Comparison of ENCODE assay signal across 13 cellular contexts in genomic region chr7:32259917-32260596, GRCh38.
DNase-seq lines count a peak whose midpoint lies in the region; ATAC-seq and TF ChIP-seq lines count a peak whose summit lies in the region.
"Had no signal": no experiment of that assay in that cellular context is flagged by ENCODE, and none has a peak within 500 bp of the region (broad histone marks: within the 10 kb centered on the region; RNA-seq: fewer than 3 reads in every experiment).

No MANE protein-coding gene starts in this region.

- H3K36me3 ChIP-seq in heart left ventricle (no peaks in the 10 kb centered on the region), thyroid gland (no peaks in the 10 kb centered on the region)

- H3K4me1 ChIP-seq in heart left ventricle (peaks cover 0 to 18% (median 1%) of the 10 kb centered on the region in 12 donors), thyroid gland (no peaks in the 10 kb centered on the region)
- H3K4me1 ChIP-seq: A549 had no signal

- 68 to 74% (median 71%) methylated on average over 13 of the region's 13 CpGs for WGBS in heart left ventricle, 4 donors
- 55% methylated on average over 13 of the region's 13 CpGs for WGBS in thyroid gland, 2 donors

- no peak for TF ChIP-seq CTCF in heart left ventricle (IDR thresholded peaks at IDR 0.05)
- no peak for TF ChIP-seq CTCF in thyroid gland (IDR thresholded peaks at IDR 0.05)

- H3K9me3 ChIP-seq in heart left ventricle: no peaks in the 10 kb centered on the region
- H3K9me3 ChIP-seq in thyroid gland: no peaks in the 10 kb centered on the region
- H3K9me3 ChIP-seq: A549 had no signal

- intact Hi-C loops in Right ventricle myocardium inferior (cut with DNase I): loop anchor here (5.0 to 10.0 kb wide), 2 partner anchors 32 to 75 kb away; no protein-coding TSS in a partner anchor
- intact Hi-C loops in heart left ventricle (cut with DNase I): no loop called here
- intact Hi-C loops in thyroid gland (cut with DNase I): no loop called here

- H3K4me3 ChIP-seq in heart left ventricle (no peak overlapping the region), thyroid gland (replicated peaks in 1 of 3) (no peak overlapping the region)
- H3K4me3 ChIP-seq: A549 had no signal

- peak; percentile 53 for ATAC-seq in Right ventricle myocardium inferior
- ATAC-seq in heart left ventricle: no peak
- peak; percentile 93 for ATAC-seq in HG02571 (IDR thresholded peaks at IDR 0.05; ENCODE audit: unreplicated experiment)
- peak; percentile 95 for ATAC-seq in HG03457 (IDR thresholded peaks at IDR 0.05; ENCODE audit: unreplicated experiment)
- ATAC-seq: A549 had no signal

- no peak for DNase-seq in Right ventricle myocardium inferior (ENCODE audit: missing footprints)
- DNase-seq in heart left ventricle: no peak
- peak; percentile 55 to 86 for DNase-seq in thyroid gland
- DNase-seq in retina: no peak
- no peak for DNase-seq in kidney glomerular epithelial cell (lab: John Stamatoyannopoulos, UW)
- DNase-seq in Ammon's horn (ENCODE audit: low spot score): no peak
- DNase-seq: activated CD4-positive, alpha-beta T cell treated with anti-CD3 and anti-CD28 coated beads, Interleukin-2, amount 50 U/mL, for 48 hours; foreskin fibroblast; KG1; substantia nigra had no signal

- TF ChIP-seq POLR2A in heart left ventricle (IDR thresholded peaks at IDR 0.05): no peak
- TF ChIP-seq POLR2A in thyroid gland (IDR thresholded peaks at IDR 0.05): no peak

- H3K27me3 ChIP-seq in heart left ventricle (no peaks in the 10 kb centered on the region), thyroid gland (no peaks in the 10 kb centered on the region)

- no peak overlapping the region for H3K27ac ChIP-seq in heart left ventricle
- no peak overlapping the region for H3K27ac ChIP-seq in thyroid gland
- H3K27ac ChIP-seq: A549 had no signal

Comparison
In these comparisons a context has a peak if more than half of its experiments do, and no peak if none do; other contexts are left out.
1. ATAC-seq: peak in Right ventricle myocardium inferior (single experiment), HG02571 (single experiment) and HG03457 (single experiment); none in heart left ventricle (0 of 4).
2. DNase-seq: peak in thyroid gland (2 of 2); none in Right ventricle myocardium inferior (single experiment), heart left ventricle (0 of 5), retina (single experiment), kidney glomerular epithelial cell (single experiment) and Ammon's horn (single experiment).